Comparison of ENCODE assay signal across 1 cellular context in genomic region chr7:43647314-43647691, GRCh38.
TF ChIP-seq lines count a peak whose summit lies in the region.

No MANE protein-coding gene starts in this region.

TF ChIP-seq in HCT116, 20 proteins besides CTCF, POLR2A, EP300 and RAD21 (continued from another document):
- TF ChIP-seq REST (IDR thresholded peaks at IDR 0.05; ENCODE audit: low read depth) (no peak), SIN3A (IDR thresholded peaks at IDR 0.05; ENCODE audit: low read depth) (no peak), CBX3 (IDR thresholded peaks at IDR 0.05; ENCODE audit: low read depth) (no peak), FOSL1 (IDR thresholded peaks at IDR 0.05; ENCODE audit: low read depth) (no peak), ZNF274 (IDR thresholded peaks at IDR 0.05; ENCODE audit: low read depth, low read length) (no peak), TCF7L2 (IDR thresholded peaks at IDR 0.05; ENCODE audit: borderline replicate concordance, extremely low read depth, insufficient read depth, insufficient read length) (no peak), JUND (IDR thresholded peaks at IDR 0.05) (no peak), YY1 (IDR thresholded peaks at IDR 0.05; ENCODE audit: extremely low read depth, insufficient replicate concordance, low read depth, low read length) (no peak), EZH2phosphoT487 (IDR thresholded peaks at IDR 0.05; ENCODE audit: borderline replicate concordance) (no peak), ZBTB33 (IDR thresholded peaks at IDR 0.05; ENCODE audit: extremely low read depth, insufficient replicate concordance, low read length) (no peak), MAX (IDR thresholded peaks at IDR 0.05) (no peak), ZFX (IDR thresholded peaks at IDR 0.05) (no peak), EZH2 (IDR thresholded peaks at IDR 0.05) (no peak)
